Comparison of ENCODE assay signal across 27 cellular contexts in genomic region chr2:47862949-47863348, GRCh38. TPM values are rescaled to one million over a fixed set of nuclear protein-coding genes. Genes with fewer than 3 reads are reported as not detected.
DNase-seq lines count a peak whose midpoint lies in the region; ATAC-seq and TF ChIP-seq lines count a peak whose summit lies in the region.
"Had no signal": no experiment of that assay in that cellular context is flagged by ENCODE, and none has a peak within 500 bp of the region (broad histone marks: within the 10 kb centered on the region; RNA-seq: fewer than 3 reads in every experiment).

No MANE protein-coding gene starts in this region.

- intact Hi-C loops in CD8-positive, alpha-beta T cell (cut with DNase I, micrococcal nuclease) = no loop called here

- CTCF ChIA-PET in CD8-positive, alpha-beta T cell (lab: Charles Lee) = no interaction called here

- no peak overlapping the region for H3K9ac ChIP-seq in neural progenitor cell
- H3K9ac ChIP-seq: BLaER1 had no signal

- ATAC-seq in activated T-cell treated with anti-CD3 and anti-CD28 coated beads, Interleukin-2, amount 50 U/mL, for 4 hours = no peak
- no peak for ATAC-seq in CD8-positive, alpha-beta T cell
- no peak for ATAC-seq in central memory CD8-positive, alpha-beta T cell (replicated peaks; ENCODE audit: extremely low read depth, poor library complexity, severe bottlenecking)
- peak in 1 of 2 donors; percentile 56 for ATAC-seq in natural killer cell treated with Interleukin-12 subunit alpha and Interleukin-12 subunit beta and Interleukin-15 and Interleukin-18, amount 100 ng/mL, for 72 hours
- ATAC-seq: PC-3, SK-N-SH treated with all-trans-retinoic acid at 6 μM for 48 hours had no signal

- POLR2A ChIA-PET in CD8-positive, alpha-beta T cell (lab: Charles Lee) = interaction anchor here (0.6 to 1.5 kb wide), 3 partner anchors 55 to 589 kb away, joined by 3 read pairs; no protein-coding TSS in a partner anchor

- no peak for TF ChIP-seq POLR2A in tibial nerve (IDR thresholded peaks at IDR 0.05)

- DNase-seq in activated T-cell treated with anti-CD3 and anti-CD28 coated beads, Interleukin-2, amount 50 U/mL, for 24 hours = no peak
- DNase-seq in activated T-cell treated with anti-CD3 and anti-CD28 coated beads, Interleukin-2, amount 50 U/mL, for 4 hours = no peak
- DNase-seq in CD8-positive, alpha-beta T cell = no peak
- no peak for DNase-seq in central memory CD8-positive, alpha-beta T cell (ENCODE audit: low spot score in 2 of 2)
- no peak for DNase-seq in natural killer cell treated with Interleukin-12 subunit alpha and Interleukin-12 subunit beta and Interleukin-15 and Interleukin-18, amount 100 ng/mL, for 72 hours (ENCODE audit: low spot score)
- no peak for DNase-seq in activated CD4-positive, alpha-beta T cell treated with anti-CD3 and anti-CD28 coated beads, Interleukin-2, amount 50 U/mL, for 1 hour
- DNase-seq in tibial nerve (ENCODE audit: low spot score in 2 of 2) = no peak
- DNase-seq in neural progenitor cell (ENCODE audit: low spot score) = no peak
- DNase-seq: 8988T; CD8-positive, alpha-beta memory T cell; DMS 273 treated with DMSO at 0.1 percent for 48 hours; DMS79; EL; GDM1; H7; KBM-7; NCI-H1105 treated with DMSO at 0.1 percent for 48 hours; NCI-H146; NCI-H1930; NCI-H446 treated with DMSO at 0.1 percent for 48 hours; NCI-H526; NCI-H82; NK-92 treated with Interleukin-12 subunit alpha and Interleukin-12 subunit beta, amount 100 ng/mL, for 24 hours; PC-3; SJCRH30 had no signal

- TF ChIP-seq CTCF in CD8-positive, alpha-beta T cell (IDR thresholded peaks at IDR 0.05) = no peak
- TF ChIP-seq CTCF in tibial nerve (IDR thresholded peaks at IDR 0.05) (no peak), neural progenitor cell (IDR thresholded peaks at IDR 0.05) (no peak)

- H3F3A ChIP-seq in neural progenitor cell (ENCODE audit: low read depth) = no peaks in the 10 kb centered on the region

- no peaks in the 10 kb centered on the region for H3K27me3 Mint-ChIP-seq in activated T-cell treated with anti-CD3 and anti-CD28 coated beads, Interleukin-2, amount 50 U/mL, for 24 hours
- no peaks in the 10 kb centered on the region for H3K27me3 Mint-ChIP-seq in activated T-cell treated with anti-CD3 and anti-CD28 coated beads, Interleukin-2, amount 50 U/mL, for 4 hours (ENCODE audit: low read depth)
- H3K27me3 Mint-ChIP-seq in CD8-positive, alpha-beta T cell (ENCODE audit: low read depth) = no peaks in the 10 kb centered on the region
- H3K27me3 Mint-ChIP-seq in central memory CD8-positive, alpha-beta T cell = no peaks in the 10 kb centered on the region
- no peaks in the 10 kb centered on the region for H3K27me3 Mint-ChIP-seq in natural killer cell treated with Interleukin-12 subunit alpha and Interleukin-12 subunit beta and Interleukin-15 and Interleukin-18, amount 100 ng/mL, for 72 hours
- no peaks in the 10 kb centered on the region for H3K27me3 Mint-ChIP-seq in neural progenitor cell (ENCODE audit: insufficient read depth, low read depth)
- H3K27me3 Mint-ChIP-seq: CD8-positive, alpha-beta memory T cell had no signal

- peaks cover 34% of the 10 kb centered on the region for H3K4me1 ChIP-seq in CD8-positive, alpha-beta T cell (ENCODE audit: insufficient read depth, low read length)
- H3K4me1 ChIP-seq in tibial nerve (peaks cover 0 to 53% (median 12%) of the 10 kb centered on the region in 4 donors), neural progenitor cell (no peaks in the 10 kb centered on the region)

- H3K4me2 ChIP-seq in neural progenitor cell = no peak overlapping the region
- H3K4me2 ChIP-seq: BLaER1 had no signal

- H3K4me1 Mint-ChIP-seq in activated T-cell treated with anti-CD3 and anti-CD28 coated beads, Interleukin-2, amount 50 U/mL, for 24 hours (ENCODE audit: low read depth) = peaks cover 65% of the 10 kb centered on the region
- peaks cover 61% of the 10 kb centered on the region for H3K4me1 Mint-ChIP-seq in activated T-cell treated with anti-CD3 and anti-CD28 coated beads, Interleukin-2, amount 50 U/mL, for 4 hours (ENCODE audit: low read depth)
- H3K4me1 Mint-ChIP-seq in CD8-positive, alpha-beta T cell (ENCODE audit: low read depth) = peaks cover 64% of the 10 kb centered on the region
- H3K4me1 Mint-ChIP-seq in central memory CD8-positive, alpha-beta T cell = peaks cover 33% of the 10 kb centered on the region
- H3K4me1 Mint-ChIP-seq in natural killer cell treated with Interleukin-12 subunit alpha and Interleukin-12 subunit beta and Interleukin-15 and Interleukin-18, amount 100 ng/mL, for 72 hours (ENCODE audit: low read depth in 2 of 2) = peaks cover 24 to 25% of the 10 kb centered on the region in 2 donors
- H3K4me1 Mint-ChIP-seq in neural progenitor cell = peaks cover 4% of the 10 kb centered on the region

- H3K27ac ChIP-seq in CD8-positive, alpha-beta T cell (ENCODE audit: low read depth, low read length) = no peak overlapping the region
- H3K27ac ChIP-seq in tibial nerve (no peak overlapping the region), neural progenitor cell (no peak overlapping the region)
- H3K27ac ChIP-seq: BLaER1, SJCRH30 had no signal

- H3K9me3 ChIP-seq in CD8-positive, alpha-beta T cell (ENCODE audit: low read length) = no peaks in the 10 kb centered on the region
- H3K9me3 ChIP-seq in tibial nerve (no peaks in the 10 kb centered on the region), neural progenitor cell (ENCODE audit: low read depth) (no peaks in the 10 kb centered on the region)
- H3K9me3 ChIP-seq: BLaER1, SJCRH30 had no signal

- H2AFZ ChIP-seq in neural progenitor cell (replicated peaks) = no peak overlapping the region

- H4K20me1 ChIP-seq in neural progenitor cell (ENCODE audit: low read depth) = peaks cover 81% of the 10 kb centered on the region

- no peaks in the 10 kb centered on the region for H3K9me3 Mint-ChIP-seq in activated T-cell treated with anti-CD3 and anti-CD28 coated beads, Interleukin-2, amount 50 U/mL, for 24 hours
- H3K9me3 Mint-ChIP-seq in activated T-cell treated with anti-CD3 and anti-CD28 coated beads, Interleukin-2, amount 50 U/mL, for 4 hours = no peaks in the 10 kb centered on the region
- no peaks in the 10 kb centered on the region for H3K9me3 Mint-ChIP-seq in CD8-positive, alpha-beta T cell
- H3K9me3 Mint-ChIP-seq in central memory CD8-positive, alpha-beta T cell = no peaks in the 10 kb centered on the region
- H3K9me3 Mint-ChIP-seq in natural killer cell treated with Interleukin-12 subunit alpha and Interleukin-12 subunit beta and Interleukin-15 and Interleukin-18, amount 100 ng/mL, for 72 hours = no peaks in the 10 kb centered on the region
- no peaks in the 10 kb centered on the region for H3K9me3 Mint-ChIP-seq in neural progenitor cell
- H3K9me3 Mint-ChIP-seq: CD8-positive, alpha-beta memory T cell had no signal

- no peak overlapping the region for H3K4me3 ChIP-seq in CD8-positive, alpha-beta T cell (ENCODE audit: low read depth, low read length)
- H3K4me3 ChIP-seq in tibial nerve (no peak overlapping the region), neural progenitor cell (no peak overlapping the region)
- H3K4me3 ChIP-seq: BLaER1, SJCRH30 had no signal

- H3K27ac Mint-ChIP-seq in activated T-cell treated with anti-CD3 and anti-CD28 coated beads, Interleukin-2, amount 50 U/mL, for 24 hours = peak overlapping the region; percentile 61
- peak overlapping the region; percentile 45 for H3K27ac Mint-ChIP-seq in CD8-positive, alpha-beta T cell
- H3K27ac Mint-ChIP-seq in central memory CD8-positive, alpha-beta T cell (ENCODE audit: low read depth) = peak overlapping the region; percentile 49
- H3K27ac Mint-ChIP-seq in natural killer cell treated with Interleukin-12 subunit alpha and Interleukin-12 subunit beta and Interleukin-15 and Interleukin-18, amount 100 ng/mL, for 72 hours = peak overlapping the region; percentile 35 to 79
- no peak overlapping the region for H3K27ac Mint-ChIP-seq in neural progenitor cell

- no peak for TF ChIP-seq EP300 in tibial nerve (IDR thresholded peaks at IDR 0.05)

- peaks cover 16% of the 10 kb centered on the region for H3K36me3 Mint-ChIP-seq in activated T-cell treated with anti-CD3 and anti-CD28 coated beads, Interleukin-2, amount 50 U/mL, for 24 hours (ENCODE audit: low read depth)
- peaks cover 4% of the 10 kb centered on the region for H3K36me3 Mint-ChIP-seq in activated T-cell treated with anti-CD3 and anti-CD28 coated beads, Interleukin-2, amount 50 U/mL, for 4 hours (ENCODE audit: insufficient read depth)
- peaks cover 11% of the 10 kb centered on the region for H3K36me3 Mint-ChIP-seq in CD8-positive, alpha-beta T cell
- H3K36me3 Mint-ChIP-seq in central memory CD8-positive, alpha-beta T cell (ENCODE audit: insufficient read depth) = peaks cover 15% of the 10 kb centered on the region
- no peaks in the 10 kb centered on the region for H3K36me3 Mint-ChIP-seq in natural killer cell treated with Interleukin-12 subunit alpha and Interleukin-12 subunit beta and Interleukin-15 and Interleukin-18, amount 100 ng/mL, for 72 hours
- H3K36me3 Mint-ChIP-seq in neural progenitor cell = peaks cover 10% of the 10 kb centered on the region

- 93 to 97% methylated on average over 6 of the region's 6 CpGs for WGBS in tibial nerve, 2 donors

- H3K4me3 Mint-ChIP-seq in activated T-cell treated with anti-CD3 and anti-CD28 coated beads, Interleukin-2, amount 50 U/mL, for 24 hours = no peak overlapping the region
- H3K4me3 Mint-ChIP-seq in activated T-cell treated with anti-CD3 and anti-CD28 coated beads, Interleukin-2, amount 50 U/mL, for 4 hours = no peak overlapping the region
- no peak overlapping the region for H3K4me3 Mint-ChIP-seq in CD8-positive, alpha-beta T cell
- no peak overlapping the region for H3K4me3 Mint-ChIP-seq in central memory CD8-positive, alpha-beta T cell
- H3K4me3 Mint-ChIP-seq in natural killer cell treated with Interleukin-12 subunit alpha and Interleukin-12 subunit beta and Interleukin-15 and Interleukin-18, amount 100 ng/mL, for 72 hours = no peak overlapping the region
- no peak overlapping the region for H3K4me3 Mint-ChIP-seq in neural progenitor cell

- H3K27me3 ChIP-seq in CD8-positive, alpha-beta T cell (ENCODE audit: insufficient read depth, low read length) = no peaks in the 10 kb centered on the region
- no peaks in the 10 kb centered on the region for H3K27me3 ChIP-seq in tibial nerve
- H3K27me3 ChIP-seq in neural progenitor cell = no peaks in the 10 kb centered on the region
- H3K27me3 ChIP-seq: BLaER1, SJCRH30 had no signal

- H3K36me3 ChIP-seq in CD8-positive, alpha-beta T cell (ENCODE audit: insufficient read depth, low read length) = no peaks in the 10 kb centered on the region
- H3K36me3 ChIP-seq in tibial nerve (no peaks in the 10 kb centered on the region), neural progenitor cell (no peaks in the 10 kb centered on the region)

- peaks cover 100% of the 10 kb centered on the region for H3K79me2 ChIP-seq in neural progenitor cell (ENCODE audit: low read depth)

RNA-seq across cellular contexts. Expression of gene FBXO11, which starts 43.3 kb away (rescaled TPM):
- 10 to 100 TPM; 37.1 to 45.1 (median 40.7) TPM for total RNA-seq in activated T-cell treated with anti-CD3 and anti-CD28 coated beads, Interleukin-2, amount 50 U/mL, for 4 hours
- total RNA-seq in CD8-positive, alpha-beta T cell = 100 to 1,000 TPM; 144 to 146 TPM
- 10 to 100 TPM; 42.7 to 48.4 TPM for total RNA-seq in natural killer cell treated with Interleukin-12 subunit alpha and Interleukin-12 subunit beta and Interleukin-15 and Interleukin-18, amount 100 ng/mL, for 72 hours
- 10 to 100 TPM; 49.5 to 98.0 (median 68.8) TPM for total RNA-seq in tibial nerve
- total RNA-seq in neural progenitor cell (ENCODE audit: low replicate concordance) = 49.5 and 71.3 TPM in 2 replicates
